ENCODE assay signal across 20 cellular contexts in the genomic region with DNA sequence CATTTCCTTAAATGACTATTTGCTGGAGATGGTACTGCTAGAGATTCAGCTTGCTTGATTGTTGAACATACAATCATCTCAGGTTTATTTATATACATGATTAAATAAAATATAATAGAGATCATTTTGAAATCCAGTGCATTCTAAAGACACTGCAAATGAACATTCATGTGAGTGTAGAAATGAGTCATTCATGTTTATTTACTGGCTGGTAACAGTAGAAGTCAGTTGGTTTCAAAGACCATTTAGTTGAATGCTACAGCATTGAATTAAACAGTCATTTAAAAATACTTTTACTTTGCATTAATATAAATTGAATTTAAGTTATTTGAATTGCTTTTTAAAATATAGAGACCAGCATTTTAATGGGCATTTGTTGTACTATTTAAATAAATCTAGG.
"Had no signal": no experiment of that assay in that cellular context is flagged by ENCODE, and none has a peak within 500 bp of the region (broad histone marks: within the 10 kb centered on the region; RNA-seq: fewer than 3 reads in every experiment).

No MANE protein-coding gene starts in this region.

- H3K27me3 ChIP-seq: esophagus muscularis mucosa, hepatocyte, sigmoid colon, transverse colon had no signal

- DNase-seq: effector memory CD8-positive, alpha-beta T cell; foreskin melanocyte; head of caudate nucleus; kidney glomerular epithelial cell; mammary epithelial cell; naive thymus-derived CD4-positive, alpha-beta T cell; nephron progenitor cell; retina; sigmoid colon; stimulated activated CD4-positive, alpha-beta T cell treated with anti-CD3 and anti-CD28 coated beads, Interleukin-2, amount 100 ng/mL, for 24 hours; stimulated activated CD4-positive, alpha-beta T cell treated with anti-CD3 and anti-CD28 coated beads, Interleukin-4, amount 100 ng/mL, for 4 hours; stimulated activated naive B cell treated with anti-CD40 and anti-IgM and Interleukin-4, amounts not matched to agents 10 μg/mL and 1 μg/mL and 100 μg/mL, for 72 hours; stimulated activated naive CD8-positive, alpha-beta T cell treated with anti-CD3 and anti-CD28 coated beads, Interleukin-15, amount 100 ng/mL, for 72 hours; transverse colon had no signal

- FAIRE-seq: colon had no signal

- H3K4me3 ChIP-seq: esophagus muscularis mucosa, hepatocyte, prostate gland, sigmoid colon, skin epidermis, thoracic aorta, transverse colon had no signal

- H3K36me3 ChIP-seq: esophagus muscularis mucosa, prostate gland, sigmoid colon, thoracic aorta, transverse colon had no signal
